8 cellular contexts compared by ENCODE assay signal in genomic region chr9:91036826-91037510, GRCh38.
A peak's percentile ranks its signal among the peaks of the same experiment; 100 is the strongest.
DNase-seq lines count a peak whose midpoint lies in the region; ATAC-seq and TF ChIP-seq lines count a peak whose summit lies in the region.

No MANE protein-coding gene starts in this region.

- no peaks in the 10 kb centered on the region for H3K27me3 Mint-ChIP-seq in activated CD4-positive, alpha-beta T cell treated with anti-CD3 and anti-CD28 coated beads, Interleukin-2, amount 10 ng/mL, durations not matched to agents 7 days and 5 days
- peaks cover 23% of the 10 kb centered on the region for H3K27me3 Mint-ChIP-seq in dendritic cell treated with granulocyte-macrophage colony-stimulating factor and Interleukin-4, amounts not matched to agents 40 ng/mL and 50 ng/mL, for 4 days

- no peaks in the 10 kb centered on the region for H3K9me3 Mint-ChIP-seq in activated CD4-positive, alpha-beta T cell treated with anti-CD3 and anti-CD28 coated beads, Interleukin-2, amount 10 ng/mL, durations not matched to agents 7 days and 5 days
- no peaks in the 10 kb centered on the region for H3K9me3 Mint-ChIP-seq in dendritic cell treated with granulocyte-macrophage colony-stimulating factor and Interleukin-4, amounts not matched to agents 40 ng/mL and 50 ng/mL, for 4 days

- CTCF ChIA-PET in activated CD4-positive, alpha-beta T cell treated with anti-CD3 and anti-CD28 coated beads, Interleukin-2, amount 10 ng/mL, durations not matched to agents 7 days and 5 days (lab: Charles Lee): interaction anchor here (0.6 to 1.7 kb wide), 17 partner anchors 9 to 691 kb away, joined by 3 to 8 read pairs (median 4); no protein-coding TSS in a partner anchor

- WGBS in lower leg skin, 2 donors: 25 to 40% methylated on average over 20 to 21 of the region's 32 CpGs

- peaks cover 57% of the 10 kb centered on the region for H3K4me1 Mint-ChIP-seq in activated CD4-positive, alpha-beta T cell treated with anti-CD3 and anti-CD28 coated beads, Interleukin-2, amount 10 ng/mL, durations not matched to agents 7 days and 5 days
- H3K4me1 Mint-ChIP-seq in dendritic cell treated with granulocyte-macrophage colony-stimulating factor and Interleukin-4, amounts not matched to agents 40 ng/mL and 50 ng/mL, for 4 days (ENCODE audit: low read depth): peaks cover 53% of the 10 kb centered on the region

- H3K4me3 ChIP-seq in lower leg skin (ENCODE audit: low read depth, poor library complexity, severe bottlenecking): no peak overlapping the region

- H3K27ac Mint-ChIP-seq in activated CD4-positive, alpha-beta T cell treated with anti-CD3 and anti-CD28 coated beads, Interleukin-2, amount 10 ng/mL, durations not matched to agents 7 days and 5 days: peak overlapping the region; percentile 57
- peak overlapping the region; percentile 52 for H3K27ac Mint-ChIP-seq in dendritic cell treated with granulocyte-macrophage colony-stimulating factor and Interleukin-4, amounts not matched to agents 40 ng/mL and 50 ng/mL, for 4 days

- ATAC-seq in HG03439 (IDR thresholded peaks at IDR 0.05; ENCODE audit: unreplicated experiment): no peak

- peak; percentile 82 for DNase-seq in AG08395 (ENCODE audit: low spot score)
- peak; percentile 97 for DNase-seq in H4 (ENCODE audit: low spot score)
- DNase-seq in NCI-H345 (lab: John Stamatoyannopoulos, UW): peak; percentile 89
- DNase-seq in activated CD4-positive, alpha-beta T cell treated with anti-CD3 and anti-CD28 coated beads, Interleukin-2, amount 10 ng/mL, durations not matched to agents 7 days and 5 days: peak; percentile 82
- DNase-seq in lower leg skin (ENCODE audit: low spot score in 2 of 2): peak; percentile 80 to 94
- peak; percentile 61 for DNase-seq in stimulated activated CD4-positive, alpha-beta T cell treated with anti-CD3 and anti-CD28 coated beads, Interleukin-4, amount 100 ng/mL, for 1 hour

- TF ChIP-seq CTCF in lower leg skin (IDR thresholded peaks at IDR 0.05): peak in 1 of 3 donors; percentile 82

- intact Hi-C loops in dendritic cell treated with granulocyte-macrophage colony-stimulating factor and Interleukin-4, amounts not matched to agents 40 ng/mL and 50 ng/mL, for 4 days (cut with micrococcal nuclease): loop anchor here (2.0 to 10.0 kb wide), 4 partner anchors 105 to 688 kb away; no protein-coding TSS in a partner anchor
- intact Hi-C loops in lower leg skin (cut with DNase I; ENCODE audit: low total_unique reads): no loop called here

- TF ChIP-seq POLR2A in lower leg skin (IDR thresholded peaks at IDR 0.05): no peak

- POLR2A ChIA-PET in activated CD4-positive, alpha-beta T cell treated with anti-CD3 and anti-CD28 coated beads, Interleukin-2, amount 10 ng/mL, durations not matched to agents 7 days and 5 days (lab: Charles Lee): interaction anchor here (0.5 to 1.1 kb wide), 3 partner anchors 114 to 387 kb away, joined by 3 to 10 read pairs (median 4); partner anchors contain the start of gene NFIL3

- H3K36me3 Mint-ChIP-seq in activated CD4-positive, alpha-beta T cell treated with anti-CD3 and anti-CD28 coated beads, Interleukin-2, amount 10 ng/mL, durations not matched to agents 7 days and 5 days (ENCODE audit: low read depth): no peaks in the 10 kb centered on the region
- H3K36me3 Mint-ChIP-seq in dendritic cell treated with granulocyte-macrophage colony-stimulating factor and Interleukin-4, amounts not matched to agents 40 ng/mL and 50 ng/mL, for 4 days (ENCODE audit: low read depth): no peaks in the 10 kb centered on the region

- peak overlapping the region; percentile 8 for H3K4me3 Mint-ChIP-seq in activated CD4-positive, alpha-beta T cell treated with anti-CD3 and anti-CD28 coated beads, Interleukin-2, amount 10 ng/mL, durations not matched to agents 7 days and 5 days
- H3K4me3 Mint-ChIP-seq in dendritic cell treated with granulocyte-macrophage colony-stimulating factor and Interleukin-4, amounts not matched to agents 40 ng/mL and 50 ng/mL, for 4 days: peak overlapping the region; percentile 46
